10 cellular contexts compared by ENCODE assay signal in the genomic region with DNA sequence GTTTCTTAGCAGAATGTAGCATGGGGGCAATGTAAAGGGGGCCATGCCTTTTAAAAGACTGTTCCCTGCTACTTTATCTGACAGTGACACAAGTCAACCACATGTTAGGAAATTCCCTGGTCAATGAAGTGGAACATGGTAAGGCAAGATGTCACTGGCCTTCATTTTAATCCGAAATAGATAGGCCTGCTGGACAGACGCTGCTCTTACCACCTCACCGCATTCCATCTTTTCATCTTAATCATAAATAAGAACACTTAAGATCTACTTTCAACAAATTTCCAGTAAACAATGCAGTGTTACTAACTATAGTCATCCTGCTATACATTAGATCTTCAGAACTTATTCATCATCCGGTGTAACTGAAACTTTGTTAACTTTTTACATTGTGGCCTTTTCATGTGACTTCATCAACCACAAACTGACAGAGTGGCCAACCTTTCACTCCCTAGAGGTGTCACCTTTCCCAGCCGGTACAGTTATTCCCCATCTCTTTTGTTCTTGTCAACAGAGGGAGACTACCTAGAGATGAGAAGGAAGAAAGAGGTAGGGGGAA. TPM values are rescaled to one million over a fixed set of nuclear protein-coding genes. Genes with fewer than 3 reads are reported as not detected.
DNase-seq lines count a peak whose midpoint lies in the region; ATAC-seq and TF ChIP-seq lines count a peak whose summit lies in the region.
"Had no signal": no experiment of that assay in that cellular context is flagged by ENCODE, and none has a peak within 500 bp of the region (broad histone marks: within the 10 kb centered on the region; RNA-seq: fewer than 3 reads in every experiment).

No MANE protein-coding gene starts in this region.

- H4K20me1 ChIP-seq in osteoblast (ENCODE audit: insufficient read depth, low read length), result no peaks in the 10 kb centered on the region

- ATAC-seq in GM19467 (IDR thresholded peaks at IDR 0.05; ENCODE audit: unreplicated experiment) (peak; percentile 89), HG03342 (IDR thresholded peaks at IDR 0.05; ENCODE audit: unreplicated experiment) (peak; percentile 87)

- no peaks in the 10 kb centered on the region for H3K79me2 ChIP-seq in osteoblast (ENCODE audit: insufficient read depth, low read length)

- H3K4me3 ChIP-seq in coronary artery, result no peak overlapping the region
- H3K4me3 ChIP-seq in osteoblast (ENCODE audit: insufficient read depth, low read length), result no peak overlapping the region
- H3K4me3 ChIP-seq in BE2C (ENCODE audit: low read depth, low read length), result no peak overlapping the region
- no peak overlapping the region for H3K4me3 ChIP-seq in right atrium auricular region

- H3K4me1 ChIP-seq in osteoblast (ENCODE audit: insufficient read depth, low read length) (peaks cover 17% of the 10 kb centered on the region), BE2C (no peaks in the 10 kb centered on the region), right atrium auricular region (no peaks in the 10 kb centered on the region)

- H3K27me3 ChIP-seq in osteoblast (ENCODE audit: insufficient read depth, low read length) (peaks cover 2% of the 10 kb centered on the region), BE2C (peaks cover 13% of the 10 kb centered on the region), right atrium auricular region (no peaks in the 10 kb centered on the region)

- H3K36me3 ChIP-seq in osteoblast (ENCODE audit: insufficient read depth, low read length) (no peaks in the 10 kb centered on the region), BE2C (no peaks in the 10 kb centered on the region), right atrium auricular region (no peaks in the 10 kb centered on the region)

- DNase-seq in GF-D8 (lab: John Stamatoyannopoulos, UW) (peak; percentile 96), amniotic epithelial cell (ENCODE audit: low read depth) (peak; percentile 35), coronary artery (ENCODE audit: low spot score) (no peak), osteoblast (ENCODE audit: insufficient read length, low spot score, missing footprints) (no peak), BE2C (no peak), right atrium auricular region (ENCODE audit: low spot score) (no peak)

- H3K9me3 ChIP-seq in osteoblast (ENCODE audit: low read depth, low read length) (no peaks in the 10 kb centered on the region), BE2C (no peaks in the 10 kb centered on the region), right atrium auricular region (no peaks in the 10 kb centered on the region)

- H3K27ac ChIP-seq in coronary artery, result no peak overlapping the region
- H3K27ac ChIP-seq in osteoblast (ENCODE audit: low read depth, low read length), result no peak overlapping the region
- no peak overlapping the region for H3K27ac ChIP-seq in right atrium auricular region
- H3K27ac ChIP-seq: HL-60 had no signal

- no peak overlapping the region for H2AFZ ChIP-seq in osteoblast (ENCODE audit: low read length)

- TF ChIP-seq CTCF in coronary artery (IDR thresholded peaks at IDR 0.05) (no peak), osteoblast (IDR thresholded peaks at IDR 0.05; ENCODE audit: extremely low read depth, low read depth, low read length) (no peak), BE2C (IDR thresholded peaks at IDR 0.05; ENCODE audit: low read depth, low read length) (no peak), right atrium auricular region (IDR thresholded peaks at IDR 0.05) (no peak)

- no peak overlapping the region for H3K4me2 ChIP-seq in osteoblast (ENCODE audit: insufficient read depth, low read length)

RNA-seq across cellular contexts. Expression of a gene that starts 15.6 kb away (rescaled TPM):
- total RNA-seq in osteoblast, result not detected in 2 replicates
- not detected for polyA plus RNA-seq in BE2C (2012; ENCODE audit: insufficient read depth, insufficient read length, low read depth)
- 1 to 10 TPM; 1.5 to 4.6 TPM for total RNA-seq in right atrium auricular region
- total RNA-seq: progenitor cell of endocrine pancreas had no signal

Comparison
In these comparisons a context has a peak if more than half of its experiments do, and no peak if none do; other contexts are left out.
1. DNase-seq: peak in GF-D8 (single experiment) and amniotic epithelial cell (single experiment); none in coronary artery (single experiment), osteoblast (single experiment), BE2C (single experiment) and right atrium auricular region (single experiment).